ENCODE assay signal across 1 cellular context in genomic region chr18:23277399-23277798, GRCh38.
TF ChIP-seq lines count a peak whose summit lies in the region.

No MANE protein-coding gene starts in this region.

TF ChIP-seq in GM23338, 12 proteins besides CTCF, POLR2A, EP300 and RAD21 (continued from another document):
- TF ChIP-seq REST (IDR thresholded peaks at IDR 0.05; ENCODE audit: unreplicated experiment) (no peak), ZNF331 (CRISPR knock-in tag; IDR thresholded peaks at IDR 0.05; ENCODE audit: low read depth) (no peak), NANOG (IDR thresholded peaks at IDR 0.05; ENCODE audit: borderline replicate concordance) (no peak), EZH2 (IDR thresholded peaks at IDR 0.05; ENCODE audit: low read depth, unreplicated experiment) (no peak)
TF ChIP-seq in GM23338: peak in this region for 0.
